8 cellular contexts compared by ENCODE assay signal in the genomic region with DNA sequence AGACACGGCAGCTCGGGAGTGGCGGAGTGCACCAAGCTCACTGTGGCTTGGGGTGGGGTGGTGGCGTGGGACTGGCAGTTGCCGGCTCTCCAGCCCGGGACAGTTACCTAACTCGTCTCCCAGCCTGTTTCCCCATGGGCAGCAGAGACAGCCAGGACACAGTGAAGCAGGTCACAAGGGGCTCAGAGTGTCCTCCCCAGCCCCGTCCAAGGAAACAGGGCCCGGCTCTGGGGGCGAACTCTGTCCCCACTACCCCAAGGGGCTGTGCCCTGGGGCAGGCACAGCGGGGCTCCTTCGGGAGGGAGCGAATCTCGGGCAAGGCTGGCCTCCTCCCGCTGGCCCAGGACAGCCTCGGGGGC. TPM values are rescaled to one million over a fixed set of nuclear protein-coding genes. Genes with fewer than 3 reads are reported as not detected.
DNase-seq lines count a peak whose midpoint lies in the region; ATAC-seq, FAIRE-seq and TF ChIP-seq lines count a peak whose summit lies in the region.

No MANE protein-coding gene starts in this region.

- H3K27ac ChIP-seq in AG04450 (ENCODE audit: low read depth, low read length) (no peak overlapping the region), astrocyte (ENCODE audit: low read depth, low read length) (no peak overlapping the region), transverse colon (peak overlapping the region; percentile 77 to 89 (median 83))

- H3K4me3 ChIP-seq in AG04450 (ENCODE audit: low read depth, low read length) (peak overlapping the region; percentile 60), HFF-Myc (replicated peaks; ENCODE audit: low read depth, low read length) (peak overlapping the region; percentile 91), astrocyte (ENCODE audit: insufficient read depth, low read depth, low read length) (peak overlapping the region; percentile 61), transverse colon (peak overlapping the region; percentile 35 to 72 (median 50))

- H4K20me1 ChIP-seq in astrocyte (ENCODE audit: insufficient read depth, low read length), result peaks cover 10% of the 10 kb centered on the region

- H3K4me3 Mint-ChIP-seq in astrocyte (ENCODE audit: unreplicated experiment), result peak overlapping the region; percentile 81

- TF ChIP-seq CTCF in AG04450 (IDR thresholded peaks at IDR 0.05; ENCODE audit: low read depth, low read length) (no peak), HFF-Myc (IDR thresholded peaks at IDR 0.05; ENCODE audit: low read depth, low read length, missing control alignments) (no peak), astrocyte (IDR thresholded peaks at IDR 0.05; ENCODE audit: insufficient read depth, low read depth, low read length) (no peak), transverse colon (IDR thresholded peaks at IDR 0.05) (no peak)

- no peaks in the 10 kb centered on the region for H3K27me3 Mint-ChIP-seq in astrocyte (ENCODE audit: low read depth, unreplicated experiment)

- no peak for FAIRE-seq in astrocyte (lab: Jason Lieb, UNC)

- in situ Hi-C loops in transverse colon (cut with MboI; ENCODE audit: low pct_ligation_motif_present in 1 of 4, low pct_unique_long_range_greater_than_20kb in 1 of 4, low sequenced_read_pairs in 3 of 4), result no loop called here

- no peaks in the 10 kb centered on the region for H3K79me2 ChIP-seq in astrocyte (ENCODE audit: insufficient read depth, low read length)

- intact Hi-C loops in transverse colon (cut with DNase I; ENCODE audit: low total_unique reads), result no loop called here

- peak overlapping the region; percentile 68 for H3K9ac ChIP-seq in astrocyte (ENCODE audit: low read length)

- H3K27me3 ChIP-seq in AG04450 (ENCODE audit: control insufficient read depth, insufficient read depth, low read length), result no peaks in the 10 kb centered on the region
- H3K27me3 ChIP-seq in astrocyte (ENCODE audit: insufficient read depth, low read length), result no peaks in the 10 kb centered on the region
- H3K27me3 ChIP-seq in transverse colon, result no peaks in the 10 kb centered on the region

- 13% methylated on average over 15 of the region's 16 CpGs; no CpG with 5 or more reads in 1 of the 2 donors for WGBS in transverse colon (ENCODE audit: low coverage in 1 of 2), 2 donors

- H3K4me1 Mint-ChIP-seq in astrocyte (ENCODE audit: low read depth, unreplicated experiment), result peaks cover 8% of the 10 kb centered on the region

- DNase-seq in AG04450 (ENCODE audit: low read depth, low spot score), result no peak
- DNase-seq in HFF-Myc (ENCODE audit: extremely low read depth, low read depth), result no peak
- DNase-seq in astrocyte (ENCODE audit: low read depth), result no peak
- DNase-seq in left lobe of liver (ENCODE audit: low spot score), result peak; percentile 70
- DNase-seq in transverse colon, result peak; percentile 59
- DNase-seq in NCI-H226, result no peak
- no peak for DNase-seq in amygdala (lab: John Stamatoyannopoulos, UW)

- no peak overlapping the region for H3K27ac Mint-ChIP-seq in astrocyte (ENCODE audit: unreplicated experiment)

- CTCF ChIA-PET in AG04450 (lab: Charles Lee), result interaction anchor here (0.6 to 2.0 kb wide), 2 partner anchors 17 to 364 kb away, joined by 4 to 8 read pairs; no protein-coding TSS in a partner anchor

- POLR2A ChIA-PET in AG04450 (lab: Yijun Ruan, JAX), result no interaction called here

- H3K4me1 ChIP-seq in astrocyte (ENCODE audit: insufficient read depth, low read length), result peaks cover 10% of the 10 kb centered on the region
- H3K4me1 ChIP-seq in transverse colon, result peaks cover 7 to 37% (median 19%) of the 10 kb centered on the region in 4 donors

- no peaks in the 10 kb centered on the region for H3K9me3 Mint-ChIP-seq in astrocyte (ENCODE audit: unreplicated experiment)

- no peak for TF ChIP-seq EP300 in transverse colon (IDR thresholded peaks at IDR 0.05; ENCODE audit: low read depth)

- TF ChIP-seq POLR2A in transverse colon (IDR thresholded peaks at IDR 0.05), result no peak

- H3K36me3 Mint-ChIP-seq in astrocyte (ENCODE audit: low read depth, unreplicated experiment), result no peaks in the 10 kb centered on the region

- H3K9me3 ChIP-seq in AG04450 (ENCODE audit: control insufficient read depth, insufficient read depth, low read length), result no peaks in the 10 kb centered on the region; the same call in none of the 2 replicates
- no peaks in the 10 kb centered on the region for H3K9me3 ChIP-seq in astrocyte (ENCODE audit: insufficient read depth, low read depth, low read length)
- H3K9me3 ChIP-seq in transverse colon, result no peaks in the 10 kb centered on the region

- peak overlapping the region; percentile 85 for H3K4me2 ChIP-seq in astrocyte (ENCODE audit: low read length)

- no peaks in the 10 kb centered on the region for H3K36me3 ChIP-seq in astrocyte (ENCODE audit: insufficient read depth, low read length)
- no peaks in the 10 kb centered on the region for H3K36me3 ChIP-seq in transverse colon

- H2AFZ ChIP-seq in astrocyte (ENCODE audit: low read depth, low read length), result peak overlapping the region; percentile 92

- ATAC-seq in left lobe of liver, result peak; percentile 58
- ATAC-seq in HG02981 (IDR thresholded peaks at IDR 0.05; ENCODE audit: unreplicated experiment), result no peak

RNA-seq across cellular contexts. Expression of gene GPR157, which starts 0.8 kb away (rescaled TPM):
- 1.1 TPM in 2 replicates for polyA plus RNA-seq in AG04450 (2011; rRNA removed)
- polyA minus RNA-seq in AG04450 (2011; rRNA and poly(A)+ RNA removed), result 2.7 and 4.0 TPM in 2 replicates
- total RNA-seq in astrocyte, result 5.4 and 8.2 TPM in 2 replicates
- 8.3 TPM for total RNA-seq in left lobe of liver
- total RNA-seq in transverse colon, result 10 to 100 TPM in 2 of 4 donors, 1 to 10 TPM in 2; 6.4 to 14.3 (median 9.8) TPM

RNA-seq across cellular contexts. Expression of gene SLC2A5, which starts 58.7 kb away (rescaled TPM):
- 0.20 and 0.21 TPM in 2 replicates for polyA plus RNA-seq in AG04450 (2011; rRNA removed)
- polyA minus RNA-seq in AG04450 (2011; rRNA and poly(A)+ RNA removed), result 0.70 TPM in 1 of 2 replicates, not detected in the other
- 0.79 and 2.6 TPM in 2 replicates for total RNA-seq in astrocyte
- 0.35 TPM for total RNA-seq in left lobe of liver
- 10 to 100 TPM in 2 of 4 donors, 1 to 10 TPM in 2; 5.9 to 21.3 (median 13.3) TPM for total RNA-seq in transverse colon

Comparison
In these comparisons a context has a peak if more than half of its experiments do, and no peak if none do; other contexts are left out.
1. DNase-seq: peak in left lobe of liver (single experiment) and transverse colon (single experiment); none in AG04450 (single experiment), HFF-Myc (single experiment), astrocyte (single experiment), NCI-H226 (single experiment) and amygdala (0 of 56).
2. H3K27ac ChIP-seq: peak in transverse colon (4 of 4); none in AG04450 (single experiment) and astrocyte (single experiment).
3. Peak in every context shown above with its lines, with median percentiles within 50 percentile points of each other: H3K4me3 ChIP-seq.